1 cellular context compared by ENCODE assay signal in the genomic region with DNA sequence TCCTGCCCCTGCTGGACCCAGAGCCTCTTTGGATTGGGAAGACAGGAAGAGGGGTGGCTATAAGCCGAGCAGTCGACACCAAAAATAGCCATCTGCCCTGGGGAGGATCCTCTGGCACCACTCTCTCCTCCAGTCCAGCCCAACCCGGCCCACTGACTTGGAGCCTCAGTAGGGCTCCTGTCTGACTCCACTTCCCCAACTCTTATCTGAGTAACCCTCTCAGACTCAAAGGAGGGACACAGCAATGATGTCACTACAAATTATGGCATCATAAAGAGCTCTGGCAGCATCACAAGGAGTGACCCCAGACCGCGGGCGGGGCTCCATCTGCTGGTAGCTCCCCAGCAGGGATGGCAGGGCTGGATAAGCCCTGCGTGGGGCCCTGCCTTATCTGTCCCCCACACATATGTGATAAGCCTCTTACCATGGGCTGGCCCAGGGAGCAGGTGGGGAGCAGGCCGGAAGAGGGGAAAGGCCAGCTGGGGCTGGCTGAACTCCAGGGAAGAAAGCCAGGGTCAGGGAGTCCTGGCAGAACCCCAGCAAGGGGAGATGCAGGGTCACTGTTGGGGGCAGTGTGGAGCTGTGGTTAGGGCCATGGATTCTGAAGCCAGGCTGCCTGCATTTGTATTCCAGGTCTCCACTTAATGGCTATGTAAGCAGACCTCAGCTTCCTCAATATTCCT.
TF ChIP-seq lines count a peak whose summit lies in the region.

No MANE protein-coding gene starts in this region.

TF ChIP-seq in K562, 482 proteins besides CTCF, POLR2A, EP300 and RAD21 (continued from another document and continues in another):
- TF ChIP-seq RUNX1 (IDR thresholded peaks at IDR 0.05; ENCODE audit: low read depth) = peak; percentile 97
- peak in 1 of 2 experiments; percentile 94; a peak in 2 of 4 replicates for TF ChIP-seq BCLAF1 (IDR thresholded peaks at IDR 0.05; ENCODE audit: borderline replicate concordance in 1 of 2, control insufficient read depth in 1 of 2, low read depth in 2 of 2, low read length in 1 of 2)
- peak; percentile 69; the same call in 1 of the 2 replicates for TF ChIP-seq NR2C2 (CRISPR knock-in tag; IDR thresholded peaks at IDR 0.05)
- TF ChIP-seq NR2C2 (tag; IDR thresholded peaks at IDR 0.05) = peak; percentile 95
- TF ChIP-seq NCOA2 (IDR thresholded peaks at IDR 0.05; ENCODE audit: partially characterized antibody in 2 of 2) = no peak
- TF ChIP-seq JUND (IDR thresholded peaks at IDR 0.05; ENCODE audit: borderline replicate concordance, low read depth, low read length) = peak; percentile 94
- TF ChIP-seq JUND (tag; IDR thresholded peaks at IDR 0.05; ENCODE audit: borderline replicate concordance, low read depth, low read length) = peak; percentile 87; the same call in 2 of the 3 replicates
- peak; percentile 99 for TF ChIP-seq SOX6 (IDR thresholded peaks at IDR 0.05)
- peak; percentile 92 for TF ChIP-seq ZNF41 (CRISPR knock-in tag; conservative IDR thresholded peaks at IDR 0.05)
- peak; percentile 98 for TF ChIP-seq LEF1 (IDR thresholded peaks at IDR 0.05)
- TF ChIP-seq SMAD1 (IDR thresholded peaks at IDR 0.05; ENCODE audit: low read depth, low read length, partially characterized antibody) = peak; percentile 98
- TF ChIP-seq GABPA (tag; conservative IDR thresholded peaks at IDR 0.05; ENCODE audit: low read depth) = peak; percentile 84
- no peak for TF ChIP-seq ZSCAN29 (IDR thresholded peaks at IDR 0.05)
- TF ChIP-seq NFRKB (IDR thresholded peaks at IDR 0.05; ENCODE audit: low read depth) = no peak
- TF ChIP-seq DDX20 (tag; IDR thresholded peaks at IDR 0.05; ENCODE audit: low read depth) = peak; percentile 68; the same call in 1 of the 2 replicates
- TF ChIP-seq SAP30 (IDR thresholded peaks at IDR 0.05; ENCODE audit: borderline replicate concordance, insufficient read depth, low read depth, low read length, poor library complexity, severe bottlenecking) = no peak
- TF ChIP-seq IRF2 (CRISPR knock-in tag; IDR thresholded peaks at IDR 0.05) = no peak
- no peak for TF ChIP-seq ZNF511 (CRISPR knock-in tag; IDR thresholded peaks at IDR 0.05)
- TF ChIP-seq ZNF830 (CRISPR knock-in tag; IDR thresholded peaks at IDR 0.05) = 0 out of 2 replicates have a peak, but pooled peaks have one; percentile 81
- TF ChIP-seq TRIM25 (IDR thresholded peaks at IDR 0.05; ENCODE audit: borderline replicate concordance) = no peak
- TF ChIP-seq, protein P1, sequence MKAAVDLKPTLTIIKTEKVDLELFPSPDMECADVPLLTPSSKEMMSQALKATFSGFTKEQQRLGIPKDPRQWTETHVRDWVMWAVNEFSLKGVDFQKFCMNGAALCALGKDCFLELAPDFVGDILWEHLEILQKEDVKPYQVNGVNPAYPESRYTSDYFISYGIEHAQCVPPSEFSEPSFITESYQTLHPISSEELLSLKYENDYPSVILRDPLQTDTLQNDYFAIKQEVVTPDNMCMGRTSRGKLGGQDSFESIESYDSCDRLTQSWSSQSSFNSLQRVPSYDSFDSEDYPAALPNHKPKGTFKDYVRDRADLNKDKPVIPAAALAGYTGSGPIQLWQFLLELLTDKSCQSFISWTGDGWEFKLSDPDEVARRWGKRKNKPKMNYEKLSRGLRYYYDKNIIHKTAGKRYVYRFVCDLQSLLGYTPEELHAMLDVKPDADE (conservative IDR thresholded peaks at IDR 0.05; ENCODE audit: control insufficient read depth, low read depth, low read length) = peak; percentile 99
- TF ChIP-seq, protein P2, sequence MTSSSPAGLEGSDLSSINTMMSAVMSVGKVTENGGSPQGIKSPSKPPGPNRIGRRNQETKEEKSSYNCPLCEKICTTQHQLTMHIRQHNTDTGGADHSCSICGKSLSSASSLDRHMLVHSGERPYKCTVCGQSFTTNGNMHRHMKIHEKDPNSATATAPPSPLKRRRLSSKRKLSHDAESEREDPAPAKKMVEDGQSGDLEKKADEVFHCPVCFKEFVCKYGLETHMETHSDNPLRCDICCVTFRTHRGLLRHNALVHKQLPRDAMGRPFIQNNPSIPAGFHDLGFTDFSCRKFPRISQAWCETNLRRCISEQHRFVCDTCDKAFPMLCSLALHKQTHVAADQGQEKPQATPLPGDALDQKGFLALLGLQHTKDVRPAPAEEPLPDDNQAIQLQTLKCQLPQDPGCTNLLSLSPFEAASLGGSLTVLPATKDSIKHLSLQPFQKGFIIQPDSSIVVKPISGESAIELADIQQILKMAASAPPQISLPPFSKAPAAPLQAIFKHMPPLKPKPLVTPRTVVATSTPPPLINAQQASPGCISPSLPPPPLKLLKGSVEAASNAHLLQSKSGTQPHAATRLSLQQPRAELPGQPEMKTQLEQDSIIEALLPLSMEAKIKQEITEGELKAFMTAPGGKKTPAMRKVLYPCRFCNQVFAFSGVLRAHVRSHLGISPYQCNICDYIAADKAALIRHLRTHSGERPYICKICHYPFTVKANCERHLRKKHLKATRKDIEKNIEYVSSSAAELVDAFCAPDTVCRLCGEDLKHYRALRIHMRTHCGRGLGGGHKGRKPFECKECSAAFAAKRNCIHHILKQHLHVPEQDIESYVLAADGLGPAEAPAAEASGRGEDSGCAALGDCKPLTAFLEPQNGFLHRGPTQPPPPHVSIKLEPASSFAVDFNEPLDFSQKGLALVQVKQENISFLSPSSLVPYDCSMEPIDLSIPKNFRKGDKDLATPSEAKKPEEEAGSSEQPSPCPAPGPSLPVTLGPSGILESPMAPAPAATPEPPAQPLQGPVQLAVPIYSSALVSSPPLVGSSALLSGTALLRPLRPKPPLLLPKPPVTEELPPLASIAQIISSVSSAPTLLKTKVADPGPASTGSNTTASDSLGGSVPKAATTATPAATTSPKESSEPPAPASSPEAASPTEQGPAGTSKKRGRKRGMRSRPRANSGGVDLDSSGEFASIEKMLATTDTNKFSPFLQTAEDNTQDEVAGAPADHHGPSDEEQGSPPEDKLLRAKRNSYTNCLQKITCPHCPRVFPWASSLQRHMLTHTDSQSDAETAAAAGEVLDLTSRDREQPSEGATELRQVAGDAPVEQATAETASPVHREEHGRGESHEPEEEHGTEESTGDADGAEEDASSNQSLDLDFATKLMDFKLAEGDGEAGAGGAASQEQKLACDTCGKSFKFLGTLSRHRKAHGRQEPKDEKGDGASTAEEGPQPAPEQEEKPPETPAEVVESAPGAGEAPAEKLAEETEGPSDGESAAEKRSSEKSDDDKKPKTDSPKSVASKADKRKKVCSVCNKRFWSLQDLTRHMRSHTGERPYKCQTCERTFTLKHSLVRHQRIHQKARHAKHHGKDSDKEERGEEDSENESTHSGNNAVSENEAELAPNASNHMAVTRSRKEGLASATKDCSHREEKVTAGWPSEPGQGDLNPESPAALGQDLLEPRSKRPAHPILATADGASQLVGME (CRISPR knock-in tag; IDR thresholded peaks at IDR 0.05) = peak; percentile 98
- TF ChIP-seq CUX1 (CRISPR knock-in tag; IDR thresholded peaks at IDR 0.05) = peak; percentile 98
- peak; percentile 100 for TF ChIP-seq TARDBP (IDR thresholded peaks at IDR 0.05)
- TF ChIP-seq NCOA6 (IDR thresholded peaks at IDR 0.05) = peak; percentile 41; the same call in 1 of the 2 replicates
- TF ChIP-seq NR1H2 (CRISPR knock-in tag; IDR thresholded peaks at IDR 0.05) = peak; percentile 85; the same call in 1 of the 2 replicates
- TF ChIP-seq FOXK1 (CRISPR knock-in tag; IDR thresholded peaks at IDR 0.05; ENCODE audit: borderline replicate concordance) = no peak
- 0 out of 2 replicates have a peak, but pooled peaks have one; percentile 39 for TF ChIP-seq HMGXB4 (CRISPR knock-in tag; IDR thresholded peaks at IDR 0.05)
- TF ChIP-seq ZNF311 (CRISPR knock-in tag; IDR thresholded peaks at IDR 0.05) = peak; percentile 97
- TF ChIP-seq, protein P3, sequence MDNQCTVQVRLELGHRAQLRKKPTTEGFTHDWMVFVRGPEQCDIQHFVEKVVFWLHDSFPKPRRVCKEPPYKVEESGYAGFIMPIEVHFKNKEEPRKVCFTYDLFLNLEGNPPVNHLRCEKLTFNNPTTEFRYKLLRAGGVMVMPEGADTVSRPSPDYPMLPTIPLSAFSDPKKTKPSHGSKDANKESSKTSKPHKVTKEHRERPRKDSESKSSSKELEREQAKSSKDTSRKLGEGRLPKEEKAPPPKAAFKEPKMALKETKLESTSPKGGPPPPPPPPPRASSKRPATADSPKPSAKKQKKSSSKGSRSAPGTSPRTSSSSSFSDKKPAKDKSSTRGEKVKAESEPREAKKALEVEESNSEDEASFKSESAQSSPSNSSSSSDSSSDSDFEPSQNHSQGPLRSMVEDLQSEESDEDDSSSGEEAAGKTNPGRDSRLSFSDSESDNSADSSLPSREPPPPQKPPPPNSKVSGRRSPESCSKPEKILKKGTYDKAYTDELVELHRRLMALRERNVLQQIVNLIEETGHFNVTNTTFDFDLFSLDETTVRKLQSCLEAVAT (IDR thresholded peaks at IDR 0.05) = peak; percentile 79 to 92; a peak in 3 of 4 replicates
- peak; percentile 99 for TF ChIP-seq SMARCA4 (IDR thresholded peaks at IDR 0.05)
- no peak for TF ChIP-seq SMAD2 (IDR thresholded peaks at IDR 0.05; ENCODE audit: low read depth, low read length)
